In genomic region chr19:38786572-38787265, GRCh38 we compare ENCODE assay signal across 25 cellular contexts. TPM values are rescaled to one million over a fixed set of nuclear protein-coding genes. Genes with fewer than 3 reads are reported as not detected.
DNase-seq lines count a peak whose midpoint lies in the region; ATAC-seq and TF ChIP-seq lines count a peak whose summit lies in the region.
"Had no signal": no experiment of that assay in that cellular context is flagged by ENCODE, and none has a peak within 500 bp of the region (broad histone marks: within the 10 kb centered on the region; RNA-seq: fewer than 3 reads in every experiment).

No MANE protein-coding gene starts in this region.

- CTCF ChIA-PET in RWPE1 (lab: Yijun Ruan, JAX): interaction anchor here (0.6 to 1.0 kb wide), 4 partner anchors 12 to 299 kb away, joined by 3 to 5 read pairs (median 4); no protein-coding TSS in a partner anchor
- CTCF ChIA-PET in A673 (lab: Charles Lee): no interaction called here

- POLR2A ChIA-PET in RWPE1 (lab: Yijun Ruan, JAX; ENCODE audit: low non-redundant PET): no interaction called here
- POLR2A ChIA-PET in A673 (lab: Charles Lee; ENCODE audit: low non-redundant PET): no interaction called here

- H3K9me3 ChIP-seq in psoas muscle (no peaks in the 10 kb centered on the region), A673 (ENCODE audit: low read depth, low read length, poor library complexity, severe bottlenecking) (no peaks in the 10 kb centered on the region)
- H3K9me3 ChIP-seq: BLaER1, HAP-1, tibial artery had no signal

- H3K27ac ChIP-seq in RWPE1 (peak overlapping the region; percentile 82), psoas muscle (peak overlapping the region; percentile 43), A673 (ENCODE audit: low read depth, low read length, poor library complexity, severe bottlenecking) (no peak overlapping the region)
- H3K27ac ChIP-seq: BLaER1, brain microvascular endothelial cell, KMS-11, neural progenitor cell, tibial artery had no signal

- H3K36me3 ChIP-seq in psoas muscle (ENCODE audit: insufficient read depth in 1 of 2, low read depth in 1 of 2) (no peaks in the 10 kb centered on the region), A673 (ENCODE audit: insufficient read depth, low read length, poor library complexity, severe bottlenecking) (no peaks in the 10 kb centered on the region)
- H3K36me3 ChIP-seq: BLaER1, brain microvascular endothelial cell, HAP-1, neural progenitor cell, tibial artery had no signal

- H3K4me3 ChIP-seq in epithelial cell of esophagus (ENCODE audit: low read length) (no peak overlapping the region), psoas muscle (no peak overlapping the region), A673 (ENCODE audit: low read depth, low read length, poor library complexity, severe bottlenecking) (no peak overlapping the region)
- H3K4me3 ChIP-seq: BLaER1, HAP-1, neural progenitor cell, tibial artery had no signal

- H3K4me1 ChIP-seq in psoas muscle (no peaks in the 10 kb centered on the region), A673 (ENCODE audit: insufficient read depth, low read length, poor library complexity, severe bottlenecking) (no peaks in the 10 kb centered on the region)
- H3K4me1 ChIP-seq: HAP-1, neural progenitor cell, tibial artery had no signal

- no peaks in the 10 kb centered on the region for H3K27me3 ChIP-seq in psoas muscle (ENCODE audit: insufficient read depth in 3 of 3, low read length in 2 of 3)
- no peaks in the 10 kb centered on the region for H3K27me3 ChIP-seq in A673 (replicated peaks; ENCODE audit: insufficient read depth, low read depth, low read length, poor library complexity)
- H3K27me3 ChIP-seq: BLaER1, brain microvascular endothelial cell, neural progenitor cell had no signal

- BruUV-seq in A673 (replicated peaks; lab: Mats Ljungman, UMichigan): no TSS peak

- intact Hi-C loops in psoas muscle (cut with DNase I) (no loop called here), A673 (cut with micrococcal nuclease; ENCODE audit: unreplicated experiment) (no loop called here)

- DNase-seq in RWPE1 (ENCODE audit: low spot score) (peak; percentile 56), epithelial cell of esophagus (ENCODE audit: low read depth) (peak; percentile 91), psoas muscle (peak in 1 of 2 donors; percentile 54), A673 (ENCODE audit: low spot score) (no peak), A172 (ENCODE audit: low spot score) (no peak), NCI-H446 treated with DMSO at 0.1 percent for 48 hours (lab: John Stamatoyannopoulos, UW) (no peak)
- DNase-seq: activated B cell treated with CpG ODN at 0.5 μM for 24 hours; activated naive CD8-positive, alpha-beta T cell treated with anti-CD3 and anti-CD28 coated beads for 36 hours; activated T-cell treated with anti-CD3 and anti-CD28 coated beads, Interleukin-2, amount 50 U/mL, for 72 hours; brain microvascular endothelial cell; cortex of kidney; NCI-H1092 treated with DMSO at 0.1 percent for 48 hours; NCI-H2107; NCI-H82; tibial artery had no signal

- peak in 3 of 4 donors; percentile 29 to 77 (median 40) for ATAC-seq in psoas muscle
- ATAC-seq: activated T-cell treated with anti-CD3 and anti-CD28 coated beads, Interleukin-2, amount 50 U/mL, for 72 hours; left lobe of liver had no signal

- WGBS in psoas muscle, 3 donors: 47 to 50% (median 49%) methylated on average over 11 of the region's 11 CpGs

- TF ChIP-seq CTCF in RWPE1 (conservative IDR thresholded peaks at IDR 0.05; ENCODE audit: low read depth) (no peak), epithelial cell of esophagus (IDR thresholded peaks at IDR 0.05; ENCODE audit: insufficient read depth, low read depth, low read length, missing control alignments) (no peak), psoas muscle (IDR thresholded peaks at IDR 0.05) (no peak), A673 (conservative IDR thresholded peaks at IDR 0.05; ENCODE audit: low read depth, low read length) (no peak)

RNA-seq across cellular contexts. Expression of gene LGALS7B, which starts 2.3 kb away (rescaled TPM):
- total RNA-seq in psoas muscle: not detected
- polyA plus RNA-seq in psoas muscle: under 1 TPM in 1 of 3 donors, not detected in 2; 0.91 TPM
- total RNA-seq in A673 (2021): not detected in 2 replicates
- not detected in 2 replicates for total RNA-seq in A172 (2014; rRNA removed; shearing (Covaris generic))
- total RNA-seq: activated B cell treated with CpG ODN at 0.5 μM for 24 hours; activated naive CD8-positive, alpha-beta T cell treated with anti-CD3 and anti-CD28 coated beads for 36 hours; activated T-cell treated with anti-CD3 and anti-CD28 coated beads, Interleukin-2, amount 50 U/mL, for 72 hours; endothelial cell of umbilical vein; left lobe of liver; mononuclear cell; renal cortical epithelial cell; SK-MEL-5; T-helper 2 cell treated with Interferon-gamma antibody and Interleukin-4, amounts not matched to agents 100 ng/mL and 5 ng/mL, for 36 hours had no signal
- polyA plus RNA-seq: endothelial cell of umbilical vein had no signal

RNA-seq across cellular contexts. Expression of gene LGALS7, which starts 13.4 kb away (rescaled TPM):
- total RNA-seq in psoas muscle (not detected), A673 (2021) (not detected in 2 replicates)
- polyA plus RNA-seq in psoas muscle: not detected
- not detected in 2 replicates for total RNA-seq in A172 (2014; rRNA removed; shearing (Covaris generic))
- total RNA-seq: activated B cell treated with CpG ODN at 0.5 μM for 24 hours; activated naive CD8-positive, alpha-beta T cell treated with anti-CD3 and anti-CD28 coated beads for 36 hours; activated T-cell treated with anti-CD3 and anti-CD28 coated beads, Interleukin-2, amount 50 U/mL, for 72 hours; endothelial cell of umbilical vein; left lobe of liver; mononuclear cell; renal cortical epithelial cell; SK-MEL-5; T-helper 2 cell treated with Interferon-gamma antibody and Interleukin-4, amounts not matched to agents 100 ng/mL and 5 ng/mL, for 36 hours had no signal
- polyA plus RNA-seq: endothelial cell of umbilical vein had no signal

RNA-seq across cellular contexts. Expression of gene LGALS4, which starts 26.0 kb away (rescaled TPM):
- total RNA-seq in psoas muscle (1 to 10 TPM in 2 of 4 donors, under 1 TPM in 2; 0.62 to 2.0 (median 0.98) TPM), A673 (2021) (0.32 and 0.81 TPM in 2 replicates)
- under 1 TPM; 0.31 to 0.77 (median 0.53) TPM for polyA plus RNA-seq in psoas muscle
- total RNA-seq in A172 (2014; rRNA removed; shearing (Covaris generic)): not detected in 2 replicates
- total RNA-seq: endothelial cell of umbilical vein, renal cortical epithelial cell, SK-MEL-5 had no signal

RNA-seq across cellular contexts. Expression of gene CAPN12, which starts 42.4 kb away (rescaled TPM):
- total RNA-seq in psoas muscle (under 1 TPM; 0.32 to 0.64 (median 0.52) TPM), A673 (2021) (0.69 and 0.96 TPM in 2 replicates)
- under 1 TPM; 0.27 to 0.35 (median 0.34) TPM for polyA plus RNA-seq in psoas muscle
- total RNA-seq in A172 (2014; rRNA removed; shearing (Covaris generic)): not detected in 2 replicates
- total RNA-seq: endothelial cell of umbilical vein, SK-MEL-5 had no signal

RNA-seq across cellular contexts. Expression of gene ECH1, which starts 44.9 kb away (rescaled TPM):
- total RNA-seq in psoas muscle (100 to 1,000 TPM; 279 to 572 (median 404) TPM), A673 (2021) (83.1 and 102 TPM in 2 replicates)
- polyA plus RNA-seq in psoas muscle: 100 to 1,000 TPM; 512 to 649 (median 601) TPM
- 37.1 and 39.7 TPM in 2 replicates for total RNA-seq in A172 (2014; rRNA removed; shearing (Covaris generic))

Comparison
In these comparisons a context has a peak if more than half of its experiments do, and no peak if none do; other contexts are left out.
1. DNase-seq: peak in RWPE1 (single experiment) and epithelial cell of esophagus (single experiment); none in A673 (single experiment), A172 (single experiment) and NCI-H446 treated with DMSO at 0.1 percent for 48 hours (single experiment).